In genomic region chr6:158242071-158242606, GRCh38 we compare ENCODE assay signal across 9 cellular contexts.
DNase-seq lines count a peak whose midpoint lies in the region; ATAC-seq and TF ChIP-seq lines count a peak whose summit lies in the region.
"Had no signal": no experiment of that assay in that cellular context is flagged by ENCODE, and none has a peak within 500 bp of the region (broad histone marks: within the 10 kb centered on the region; RNA-seq: fewer than 3 reads in every experiment).

No MANE protein-coding gene starts in this region.

- H3K9me3 ChIP-seq in Karpas-422 (ENCODE audit: low read length) (no peaks in the 10 kb centered on the region), SJCRH30 (replicated peaks) (peaks cover 9% of the 10 kb centered on the region; the same call in 1 of the 2 replicates)
- H3K9me3 ChIP-seq: neutrophil had no signal

- H3K27ac Mint-ChIP-seq in glutamatergic neuron (ENCODE audit: unreplicated experiment), result peak overlapping the region; percentile 67

- no peak for TF ChIP-seq CTCF in glutamatergic neuron (IDR thresholded peaks at IDR 0.05; ENCODE audit: partially characterized antibody, unreplicated experiment)

- peaks cover 4% of the 10 kb centered on the region for H4K20me1 ChIP-seq in Karpas-422 (ENCODE audit: insufficient read depth, low read depth, low read length)

- H3K27ac ChIP-seq in ACC112 (ENCODE audit: low read depth, low read length) (peak overlapping the region; percentile 52), Karpas-422 (ENCODE audit: low read length) (peak overlapping the region; percentile 89), SJCRH30 (no peak overlapping the region)
- H3K27ac ChIP-seq: neutrophil had no signal

- H3K36me3 Mint-ChIP-seq in glutamatergic neuron (ENCODE audit: unreplicated experiment), result peaks cover 14% of the 10 kb centered on the region

- H3K4me1 ChIP-seq in ACC112 (ENCODE audit: control insufficient read depth, insufficient read depth, low read length, unreplicated experiment) (peaks cover 12% of the 10 kb centered on the region), Karpas-422 (ENCODE audit: low read length) (peaks cover 56% of the 10 kb centered on the region), SJCRH30 (peaks cover 3% of the 10 kb centered on the region; the same call in 1 of the 2 replicates)

- no peak for DNase-seq in Karpas-422
- DNase-seq in glutamatergic neuron, result no peak
- no peak for DNase-seq in DMS79 treated with DMSO at 0.1 percent for 48 hours (lab: John Stamatoyannopoulos, UW)
- DNase-seq in cerebellar nuclear complex (lab: John Stamatoyannopoulos, UW), result no peak
- no peak for DNase-seq in medulla oblongata (ENCODE audit: extremely low spot score)
- no peak for DNase-seq in SJCRH30

- peak overlapping the region; percentile 72 for H3K4me2 ChIP-seq in Karpas-422 (ENCODE audit: low read depth, low read length, poor library complexity, severe bottlenecking)

- H3K9ac ChIP-seq in Karpas-422 (ENCODE audit: low read length), result peak overlapping the region; percentile 26; the same call in 1 of the 2 replicates

- no peaks in the 10 kb centered on the region for H3K27me3 ChIP-seq in ACC112 (ENCODE audit: insufficient read depth, low read length)
- H3K27me3 ChIP-seq in Karpas-422 (ENCODE audit: low read length), result no peaks in the 10 kb centered on the region
- H3K27me3 ChIP-seq in SJCRH30, result no peaks in the 10 kb centered on the region

- H2AFZ ChIP-seq in ACC112 (ENCODE audit: low read length, unreplicated experiment) (peak overlapping the region; percentile 62), Karpas-422 (ENCODE audit: low read length) (no peak overlapping the region)

- no peaks in the 10 kb centered on the region for H3K9me2 ChIP-seq in Karpas-422 (replicated peaks; ENCODE audit: insufficient read depth, low read length)

- H3K4me3 ChIP-seq in ACC112 (ENCODE audit: low read depth, low read length) (0 out of 2 replicates have a peak overlapping the region, but pooled peaks have one; percentile 27), Karpas-422 (ENCODE audit: low read length) (peak overlapping the region; percentile 40; the same call in 1 of the 2 replicates), SJCRH30 (no peak overlapping the region)

- H3K4me3 Mint-ChIP-seq in glutamatergic neuron (ENCODE audit: unreplicated experiment), result no peak overlapping the region

- ATAC-seq in GM19023 (IDR thresholded peaks at IDR 0.05; ENCODE audit: unreplicated experiment), result peak; percentile 5

- H3K9me3 Mint-ChIP-seq in glutamatergic neuron (ENCODE audit: unreplicated experiment), result peaks cover 15% of the 10 kb centered on the region

- H3K4me1 Mint-ChIP-seq in glutamatergic neuron (ENCODE audit: low read depth, unreplicated experiment), result peaks cover 18% of the 10 kb centered on the region

- peaks cover 37% of the 10 kb centered on the region for H3K79me2 ChIP-seq in ACC112 (ENCODE audit: control insufficient read depth, insufficient read depth, low read length, unreplicated experiment)
- peaks cover 65% of the 10 kb centered on the region for H3K79me2 ChIP-seq in Karpas-422 (ENCODE audit: low read length)

- H3K36me3 ChIP-seq in ACC112 (ENCODE audit: insufficient read depth, low read length) (no peaks in the 10 kb centered on the region), Karpas-422 (ENCODE audit: insufficient read depth, low read length) (peaks cover 12% of the 10 kb centered on the region; the same call in 1 of the 2 replicates), SJCRH30 (peaks cover 49% of the 10 kb centered on the region)
- H3K36me3 ChIP-seq: neutrophil had no signal

- peaks cover 8% of the 10 kb centered on the region for H3K27me3 Mint-ChIP-seq in glutamatergic neuron (ENCODE audit: unreplicated experiment)
